17 cellular contexts compared by ENCODE assay signal in genomic region chr3:11799777-11800176, GRCh38.
"Had no signal": no experiment of that assay in that cellular context is flagged by ENCODE, and none has a peak within 500 bp of the region (broad histone marks: within the 10 kb centered on the region; RNA-seq: fewer than 3 reads in every experiment).

No MANE protein-coding gene starts in this region.

- H3K4me2 ChIP-seq: SK-N-SH had no signal

- H3K9me3 ChIP-seq: gastrocnemius medialis, ovary, right lobe of liver, stomach, upper lobe of right lung had no signal

- H3K27ac Mint-ChIP-seq: mesothelial cell of epicardium had no signal

- H3K4me1 ChIP-seq: gastrocnemius medialis, right lobe of liver, stomach, upper lobe of right lung had no signal

- ATAC-seq: esophagus mucosa, gastrocnemius medialis, upper lobe of right lung had no signal

- H3K4me3 ChIP-seq: gastrocnemius medialis, lung, ovary, right lobe of liver, stomach, upper lobe of right lung had no signal

- H3K27ac ChIP-seq: gastrocnemius medialis, ovary, right lobe of liver, stomach, upper lobe of right lung had no signal

- H3K9me2 ChIP-seq: SK-N-SH had no signal

- H3K27me3 ChIP-seq: gastrocnemius medialis, ovary, right lobe of liver, stomach, upper lobe of right lung had no signal

- H3K4me3 Mint-ChIP-seq: mesothelial cell of epicardium, neural crest cell had no signal

- DNase-seq: activated CD4-positive, CD25-positive, alpha-beta regulatory T cell treated with anti-CD3 and anti-CD28 coated beads, Interleukin-2, amount 50 U/mL, for 72 hours; cerebellar nuclear complex; cortex of kidney; gastrocnemius medialis; head of caudate nucleus; kidney; ovary; right lobe of liver; SK-N-SH; small intestine; stimulated activated CD4-positive, alpha-beta T cell treated with anti-CD3 and anti-CD28 coated beads, Interleukin-4, amount 100 ng/mL, for 1 hour; stomach; upper lobe of right lung had no signal
